Comparison of ENCODE assay signal across 1 cellular context in genomic region chr1:196382383-196382782, GRCh38.
TF ChIP-seq lines count a peak whose summit lies in the region.

No MANE protein-coding gene starts in this region.

TF ChIP-seq in endothelial cell of umbilical vein, 7 proteins besides CTCF, POLR2A, EP300 and RAD21:
- TF ChIP-seq MYC (IDR thresholded peaks at IDR 0.05; ENCODE audit: low read depth, low read length), result no peak
